Comparison of ENCODE assay signal across 1 cellular context in the genomic region with DNA sequence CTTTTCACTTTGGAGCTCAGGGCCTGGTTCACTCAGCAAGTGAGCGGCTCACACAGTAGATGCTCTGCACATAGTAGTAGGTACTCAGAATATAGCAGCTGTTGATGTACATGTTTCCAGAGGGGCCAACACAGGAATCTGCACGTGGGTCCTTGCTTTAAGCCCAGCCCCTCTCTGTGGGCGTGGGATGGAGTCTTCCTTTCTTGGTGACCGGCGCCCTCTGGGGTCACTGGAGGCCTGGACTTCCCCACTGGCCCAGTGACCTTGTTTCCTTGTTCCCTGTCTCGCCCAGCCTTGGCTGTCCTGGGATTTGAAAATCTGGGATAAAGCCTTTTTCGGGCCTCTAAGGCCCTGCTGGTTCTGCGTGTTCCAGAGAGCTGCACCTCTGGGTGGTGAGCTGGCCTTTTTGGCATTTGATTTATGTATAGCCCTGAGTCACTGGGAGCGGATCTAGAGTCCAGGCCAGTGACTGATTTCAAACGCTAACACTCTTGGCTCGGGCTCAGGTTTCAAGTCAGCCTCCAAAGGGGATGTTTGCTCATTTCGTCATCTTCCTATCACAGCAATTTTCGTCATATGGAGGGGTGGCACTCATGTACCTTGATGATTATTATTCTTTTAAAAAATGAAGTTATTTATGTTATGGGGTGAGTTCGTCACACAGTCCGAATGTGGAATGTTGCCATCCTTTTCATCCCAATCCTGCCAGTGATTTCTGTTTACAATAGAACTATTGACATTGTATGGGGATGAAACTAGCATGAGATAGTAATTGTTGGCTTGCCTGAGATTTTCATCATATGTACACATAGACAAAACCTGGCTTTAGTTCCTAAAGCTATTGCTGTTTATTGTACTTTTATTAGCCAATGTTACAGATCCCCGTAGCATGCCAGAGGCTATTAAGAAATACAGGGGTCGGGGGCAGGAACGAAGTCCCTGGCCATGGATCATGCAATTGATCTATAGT.
A peak's percentile ranks its signal among the peaks of the same experiment; 100 is the strongest.
TF ChIP-seq lines count a peak whose summit lies in the region.

No MANE protein-coding gene starts in this region.

TF ChIP-seq in K562, 482 proteins besides CTCF, POLR2A, EP300 and RAD21 (continued from another document and continues in another):
- TF ChIP-seq, protein P1, sequence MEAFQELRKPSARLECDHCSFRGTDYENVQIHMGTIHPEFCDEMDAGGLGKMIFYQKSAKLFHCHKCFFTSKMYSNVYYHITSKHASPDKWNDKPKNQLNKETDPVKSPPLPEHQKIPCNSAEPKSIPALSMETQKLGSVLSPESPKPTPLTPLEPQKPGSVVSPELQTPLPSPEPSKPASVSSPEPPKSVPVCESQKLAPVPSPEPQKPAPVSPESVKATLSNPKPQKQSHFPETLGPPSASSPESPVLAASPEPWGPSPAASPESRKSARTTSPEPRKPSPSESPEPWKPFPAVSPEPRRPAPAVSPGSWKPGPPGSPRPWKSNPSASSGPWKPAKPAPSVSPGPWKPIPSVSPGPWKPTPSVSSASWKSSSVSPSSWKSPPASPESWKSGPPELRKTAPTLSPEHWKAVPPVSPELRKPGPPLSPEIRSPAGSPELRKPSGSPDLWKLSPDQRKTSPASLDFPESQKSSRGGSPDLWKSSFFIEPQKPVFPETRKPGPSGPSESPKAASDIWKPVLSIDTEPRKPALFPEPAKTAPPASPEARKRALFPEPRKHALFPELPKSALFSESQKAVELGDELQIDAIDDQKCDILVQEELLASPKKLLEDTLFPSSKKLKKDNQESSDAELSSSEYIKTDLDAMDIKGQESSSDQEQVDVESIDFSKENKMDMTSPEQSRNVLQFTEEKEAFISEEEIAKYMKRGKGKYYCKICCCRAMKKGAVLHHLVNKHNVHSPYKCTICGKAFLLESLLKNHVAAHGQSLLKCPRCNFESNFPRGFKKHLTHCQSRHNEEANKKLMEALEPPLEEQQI (IDR thresholded peaks at IDR 0.05): no peak
- TF ChIP-seq TAF1 (IDR thresholded peaks at IDR 0.05; ENCODE audit: control insufficient read depth, extremely low read depth, insufficient read depth, low read length, severe bottlenecking) (peak; percentile 54), SREBF1 (IDR thresholded peaks at IDR 0.05; ENCODE audit: borderline replicate concordance, low read depth, low read length) (no peak), ZNF121 (CRISPR knock-in tag; conservative IDR thresholded peaks at IDR 0.05) (no peak; the same call in 1 of the 2 replicates), SUPT5H (IDR thresholded peaks at IDR 0.05) (no peak), ZNF134 (CRISPR knock-in tag; conservative IDR thresholded peaks at IDR 0.05) (no peak), XRCC5 (IDR thresholded peaks at IDR 0.05; ENCODE audit: low read depth, low read length) (peak; percentile 67; the same call in 1 of the 2 replicates), U2AF1 (optimal IDR thresholded peaks at IDR 0.05; ENCODE audit: low read depth, low read length) (no peak), BMI1 (IDR thresholded peaks at IDR 0.05; ENCODE audit: low read length) (no peak), ZEB2 (IDR thresholded peaks at IDR 0.05) (peak; percentile 62), ZC3H8 (IDR thresholded peaks at IDR 0.05) (no peak), DIDO1 (tag; IDR thresholded peaks at IDR 0.05; ENCODE audit: low read depth) (no peak), FOXM1 (IDR thresholded peaks at IDR 0.05; ENCODE audit: low read depth) (peak; percentile 77), FOXM1 (CRISPR knock-in tag; IDR thresholded peaks at IDR 0.05; ENCODE audit: low read depth) (no peak), TCF7L2 (IDR thresholded peaks at IDR 0.05; ENCODE audit: low read depth, low read length) (no peak), CREM (IDR thresholded peaks at IDR 0.05; ENCODE audit: low read depth) (peak; percentile 92), SIN3B (IDR thresholded peaks at IDR 0.05; ENCODE audit: low read depth) (no peak), EHMT2 (IDR thresholded peaks at IDR 0.05) (no peak), TAF9B (IDR thresholded peaks at IDR 0.05; ENCODE audit: partially characterized antibody) (no peak), MTA2 (IDR thresholded peaks at IDR 0.05; ENCODE audit: low read depth) (no peak), FOXK1 (CRISPR knock-in tag; IDR thresholded peaks at IDR 0.05; ENCODE audit: borderline replicate concordance) (no peak), ZNF23 (CRISPR knock-in tag; IDR thresholded peaks at IDR 0.05) (no peak), ELF2 (CRISPR knock-in tag; IDR thresholded peaks at IDR 0.05) (no peak), RFX1 (IDR thresholded peaks at IDR 0.05) (no peak), BCOR (IDR thresholded peaks at IDR 0.05) (no peak), PHF8 (IDR thresholded peaks at IDR 0.05; ENCODE audit: borderline replicate concordance, low read length) (peak; percentile 30; the same call in 1 of the 2 replicates), ETS2 (tag; IDR thresholded peaks at IDR 0.05; ENCODE audit: borderline replicate concordance, poor library complexity, severe bottlenecking) (no peak), NFYB (IDR thresholded peaks at IDR 0.05; ENCODE audit: extremely low read depth, insufficient read length) (no peak)
- TF ChIP-seq, protein P2, sequence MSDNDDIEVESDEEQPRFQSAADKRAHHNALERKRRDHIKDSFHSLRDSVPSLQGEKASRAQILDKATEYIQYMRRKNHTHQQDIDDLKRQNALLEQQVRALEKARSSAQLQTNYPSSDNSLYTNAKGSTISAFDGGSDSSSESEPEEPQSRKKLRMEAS (CRISPR knock-in tag; IDR thresholded peaks at IDR 0.05): no peak
- TF ChIP-seq, protein P3, sequence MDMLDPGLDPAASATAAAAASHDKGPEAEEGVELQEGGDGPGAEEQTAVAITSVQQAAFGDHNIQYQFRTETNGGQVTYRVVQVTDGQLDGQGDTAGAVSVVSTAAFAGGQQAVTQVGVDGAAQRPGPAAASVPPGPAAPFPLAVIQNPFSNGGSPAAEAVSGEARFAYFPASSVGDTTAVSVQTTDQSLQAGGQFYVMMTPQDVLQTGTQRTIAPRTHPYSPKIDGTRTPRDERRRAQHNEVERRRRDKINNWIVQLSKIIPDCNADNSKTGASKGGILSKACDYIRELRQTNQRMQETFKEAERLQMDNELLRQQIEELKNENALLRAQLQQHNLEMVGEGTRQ (CRISPR knock-in tag; IDR thresholded peaks at IDR 0.05): no peak
- TF ChIP-seq, protein P4, sequence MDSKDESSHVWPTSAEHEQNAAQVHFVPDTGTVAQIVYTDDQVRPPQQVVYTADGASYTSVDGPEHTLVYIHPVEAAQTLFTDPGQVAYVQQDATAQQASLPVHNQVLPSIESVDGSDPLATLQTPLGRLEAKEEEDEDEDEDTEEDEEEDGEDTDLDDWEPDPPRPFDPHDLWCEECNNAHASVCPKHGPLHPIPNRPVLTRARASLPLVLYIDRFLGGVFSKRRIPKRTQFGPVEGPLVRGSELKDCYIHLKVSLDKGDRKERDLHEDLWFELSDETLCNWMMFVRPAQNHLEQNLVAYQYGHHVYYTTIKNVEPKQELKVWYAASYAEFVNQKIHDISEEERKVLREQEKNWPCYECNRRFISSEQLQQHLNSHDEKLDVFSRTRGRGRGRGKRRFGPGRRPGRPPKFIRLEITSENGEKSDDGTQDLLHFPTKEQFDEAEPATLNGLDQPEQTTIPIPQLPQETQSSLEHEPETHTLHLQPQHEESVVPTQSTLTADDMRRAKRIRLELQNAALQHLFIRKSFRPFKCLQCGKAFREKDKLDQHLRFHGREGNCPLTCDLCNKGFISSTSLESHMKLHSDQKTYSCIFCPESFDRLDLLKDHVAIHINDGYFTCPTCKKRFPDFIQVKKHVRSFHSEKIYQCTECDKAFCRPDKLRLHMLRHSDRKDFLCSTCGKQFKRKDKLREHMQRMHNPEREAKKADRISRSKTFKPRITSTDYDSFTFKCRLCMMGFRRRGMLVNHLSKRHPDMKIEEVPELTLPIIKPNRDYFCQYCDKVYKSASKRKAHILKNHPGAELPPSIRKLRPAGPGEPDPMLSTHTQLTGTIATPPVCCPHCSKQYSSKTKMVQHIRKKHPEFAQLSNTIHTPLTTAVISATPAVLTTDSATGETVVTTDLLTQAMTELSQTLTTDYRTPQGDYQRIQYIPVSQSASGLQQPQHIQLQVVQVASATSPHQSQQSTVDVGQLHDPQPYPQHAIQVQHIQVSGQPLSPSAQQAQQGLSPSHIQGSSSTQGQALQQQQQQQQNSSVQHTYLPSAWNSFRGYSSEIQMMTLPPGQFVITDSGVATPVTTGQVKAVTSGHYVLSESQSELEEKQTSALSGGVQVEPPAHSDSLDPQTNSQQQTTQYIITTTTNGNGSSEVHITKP (IDR thresholded peaks at IDR 0.05; ENCODE audit: partially characterized antibody): peak; percentile 69
- TF ChIP-seq, protein P5, sequence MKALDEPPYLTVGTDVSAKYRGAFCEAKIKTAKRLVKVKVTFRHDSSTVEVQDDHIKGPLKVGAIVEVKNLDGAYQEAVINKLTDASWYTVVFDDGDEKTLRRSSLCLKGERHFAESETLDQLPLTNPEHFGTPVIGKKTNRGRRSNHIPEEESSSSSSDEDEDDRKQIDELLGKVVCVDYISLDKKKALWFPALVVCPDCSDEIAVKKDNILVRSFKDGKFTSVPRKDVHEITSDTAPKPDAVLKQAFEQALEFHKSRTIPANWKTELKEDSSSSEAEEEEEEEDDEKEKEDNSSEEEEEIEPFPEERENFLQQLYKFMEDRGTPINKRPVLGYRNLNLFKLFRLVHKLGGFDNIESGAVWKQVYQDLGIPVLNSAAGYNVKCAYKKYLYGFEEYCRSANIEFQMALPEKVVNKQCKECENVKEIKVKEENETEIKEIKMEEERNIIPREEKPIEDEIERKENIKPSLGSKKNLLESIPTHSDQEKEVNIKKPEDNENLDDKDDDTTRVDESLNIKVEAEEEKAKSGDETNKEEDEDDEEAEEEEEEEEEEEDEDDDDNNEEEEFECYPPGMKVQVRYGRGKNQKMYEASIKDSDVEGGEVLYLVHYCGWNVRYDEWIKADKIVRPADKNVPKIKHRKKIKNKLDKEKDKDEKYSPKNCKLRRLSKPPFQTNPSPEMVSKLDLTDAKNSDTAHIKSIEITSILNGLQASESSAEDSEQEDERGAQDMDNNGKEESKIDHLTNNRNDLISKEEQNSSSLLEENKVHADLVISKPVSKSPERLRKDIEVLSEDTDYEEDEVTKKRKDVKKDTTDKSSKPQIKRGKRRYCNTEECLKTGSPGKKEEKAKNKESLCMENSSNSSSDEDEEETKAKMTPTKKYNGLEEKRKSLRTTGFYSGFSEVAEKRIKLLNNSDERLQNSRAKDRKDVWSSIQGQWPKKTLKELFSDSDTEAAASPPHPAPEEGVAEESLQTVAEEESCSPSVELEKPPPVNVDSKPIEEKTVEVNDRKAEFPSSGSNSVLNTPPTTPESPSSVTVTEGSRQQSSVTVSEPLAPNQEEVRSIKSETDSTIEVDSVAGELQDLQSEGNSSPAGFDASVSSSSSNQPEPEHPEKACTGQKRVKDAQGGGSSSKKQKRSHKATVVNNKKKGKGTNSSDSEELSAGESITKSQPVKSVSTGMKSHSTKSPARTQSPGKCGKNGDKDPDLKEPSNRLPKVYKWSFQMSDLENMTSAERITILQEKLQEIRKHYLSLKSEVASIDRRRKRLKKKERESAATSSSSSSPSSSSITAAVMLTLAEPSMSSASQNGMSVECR (CRISPR knock-in tag; IDR thresholded peaks at IDR 0.05): no peak
- TF ChIP-seq, protein P6, sequence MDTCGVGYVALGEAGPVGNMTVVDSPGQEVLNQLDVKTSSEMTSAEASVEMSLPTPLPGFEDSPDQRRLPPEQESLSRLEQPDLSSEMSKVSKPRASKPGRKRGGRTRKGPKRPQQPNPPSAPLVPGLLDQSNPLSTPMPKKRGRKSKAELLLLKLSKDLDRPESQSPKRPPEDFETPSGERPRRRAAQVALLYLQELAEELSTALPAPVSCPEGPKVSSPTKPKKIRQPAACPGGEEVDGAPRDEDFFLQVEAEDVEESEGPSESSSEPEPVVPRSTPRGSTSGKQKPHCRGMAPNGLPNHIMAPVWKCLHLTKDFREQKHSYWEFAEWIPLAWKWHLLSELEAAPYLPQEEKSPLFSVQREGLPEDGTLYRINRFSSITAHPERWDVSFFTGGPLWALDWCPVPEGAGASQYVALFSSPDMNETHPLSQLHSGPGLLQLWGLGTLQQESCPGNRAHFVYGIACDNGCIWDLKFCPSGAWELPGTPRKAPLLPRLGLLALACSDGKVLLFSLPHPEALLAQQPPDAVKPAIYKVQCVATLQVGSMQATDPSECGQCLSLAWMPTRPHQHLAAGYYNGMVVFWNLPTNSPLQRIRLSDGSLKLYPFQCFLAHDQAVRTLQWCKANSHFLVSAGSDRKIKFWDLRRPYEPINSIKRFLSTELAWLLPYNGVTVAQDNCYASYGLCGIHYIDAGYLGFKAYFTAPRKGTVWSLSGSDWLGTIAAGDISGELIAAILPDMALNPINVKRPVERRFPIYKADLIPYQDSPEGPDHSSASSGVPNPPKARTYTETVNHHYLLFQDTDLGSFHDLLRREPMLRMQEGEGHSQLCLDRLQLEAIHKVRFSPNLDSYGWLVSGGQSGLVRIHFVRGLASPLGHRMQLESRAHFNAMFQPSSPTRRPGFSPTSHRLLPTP (IDR thresholded peaks at IDR 0.05; ENCODE audit: borderline replicate concordance, extremely low read depth, insufficient read length): no peak
- TF ChIP-seq, protein P7, sequence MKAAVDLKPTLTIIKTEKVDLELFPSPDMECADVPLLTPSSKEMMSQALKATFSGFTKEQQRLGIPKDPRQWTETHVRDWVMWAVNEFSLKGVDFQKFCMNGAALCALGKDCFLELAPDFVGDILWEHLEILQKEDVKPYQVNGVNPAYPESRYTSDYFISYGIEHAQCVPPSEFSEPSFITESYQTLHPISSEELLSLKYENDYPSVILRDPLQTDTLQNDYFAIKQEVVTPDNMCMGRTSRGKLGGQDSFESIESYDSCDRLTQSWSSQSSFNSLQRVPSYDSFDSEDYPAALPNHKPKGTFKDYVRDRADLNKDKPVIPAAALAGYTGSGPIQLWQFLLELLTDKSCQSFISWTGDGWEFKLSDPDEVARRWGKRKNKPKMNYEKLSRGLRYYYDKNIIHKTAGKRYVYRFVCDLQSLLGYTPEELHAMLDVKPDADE (conservative IDR thresholded peaks at IDR 0.05; ENCODE audit: control insufficient read depth, low read depth, low read length): no peak
- TF ChIP-seq, protein P8, sequence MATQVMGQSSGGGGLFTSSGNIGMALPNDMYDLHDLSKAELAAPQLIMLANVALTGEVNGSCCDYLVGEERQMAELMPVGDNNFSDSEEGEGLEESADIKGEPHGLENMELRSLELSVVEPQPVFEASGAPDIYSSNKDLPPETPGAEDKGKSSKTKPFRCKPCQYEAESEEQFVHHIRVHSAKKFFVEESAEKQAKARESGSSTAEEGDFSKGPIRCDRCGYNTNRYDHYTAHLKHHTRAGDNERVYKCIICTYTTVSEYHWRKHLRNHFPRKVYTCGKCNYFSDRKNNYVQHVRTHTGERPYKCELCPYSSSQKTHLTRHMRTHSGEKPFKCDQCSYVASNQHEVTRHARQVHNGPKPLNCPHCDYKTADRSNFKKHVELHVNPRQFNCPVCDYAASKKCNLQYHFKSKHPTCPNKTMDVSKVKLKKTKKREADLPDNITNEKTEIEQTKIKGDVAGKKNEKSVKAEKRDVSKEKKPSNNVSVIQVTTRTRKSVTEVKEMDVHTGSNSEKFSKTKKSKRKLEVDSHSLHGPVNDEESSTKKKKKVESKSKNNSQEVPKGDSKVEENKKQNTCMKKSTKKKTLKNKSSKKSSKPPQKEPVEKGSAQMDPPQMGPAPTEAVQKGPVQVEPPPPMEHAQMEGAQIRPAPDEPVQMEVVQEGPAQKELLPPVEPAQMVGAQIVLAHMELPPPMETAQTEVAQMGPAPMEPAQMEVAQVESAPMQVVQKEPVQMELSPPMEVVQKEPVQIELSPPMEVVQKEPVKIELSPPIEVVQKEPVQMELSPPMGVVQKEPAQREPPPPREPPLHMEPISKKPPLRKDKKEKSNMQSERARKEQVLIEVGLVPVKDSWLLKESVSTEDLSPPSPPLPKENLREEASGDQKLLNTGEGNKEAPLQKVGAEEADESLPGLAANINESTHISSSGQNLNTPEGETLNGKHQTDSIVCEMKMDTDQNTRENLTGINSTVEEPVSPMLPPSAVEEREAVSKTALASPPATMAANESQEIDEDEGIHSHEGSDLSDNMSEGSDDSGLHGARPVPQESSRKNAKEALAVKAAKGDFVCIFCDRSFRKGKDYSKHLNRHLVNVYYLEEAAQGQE (CRISPR knock-in tag; IDR thresholded peaks at IDR 0.05; ENCODE audit: low read depth): no peak; the same call in 1 of the 2 replicates
